10 cellular contexts compared by ENCODE assay signal in genomic region chr19:58388175-58388526, GRCh38. TPM values are rescaled to one million over a fixed set of nuclear protein-coding genes. Genes with fewer than 3 reads are reported as not detected.
A peak's percentile ranks its signal among the peaks of the same experiment; 100 is the strongest.
DNase-seq lines count a peak whose midpoint lies in the region; ATAC-seq and TF ChIP-seq lines count a peak whose summit lies in the region.
"Had no signal": no experiment of that assay in that cellular context is flagged by ENCODE, and none has a peak within 500 bp of the region (broad histone marks: within the 10 kb centered on the region; RNA-seq: fewer than 3 reads in every experiment).

No MANE protein-coding gene starts in this region.

- no peaks in the 10 kb centered on the region for H3K27me3 ChIP-seq in iPS DF 6.9 (ENCODE audit: control insufficient read depth, insufficient read depth, low read length)

- peak overlapping the region; percentile 99 for H3K4me3 Mint-ChIP-seq in HFFc6
- peak overlapping the region; percentile 95 for H3K4me3 Mint-ChIP-seq in activated CD4-positive, alpha-beta memory T cell treated with anti-CD3 and anti-CD28 coated beads, Interleukin-2, amount 10 ng/mL, durations not matched to agents 7 days and 5 days
- H3K4me3 Mint-ChIP-seq in stimulated activated memory B cell treated with anti-CD40 and anti-IgM and Interleukin-4, amounts not matched to agents 10 μg/mL and 1 μg/mL and 100 μg/mL, for 72 hours = peak overlapping the region; percentile 92

- H3K4me1 ChIP-seq in iPS DF 6.9 (ENCODE audit: control insufficient read depth, insufficient read depth, low read length) = peaks cover 6% of the 10 kb centered on the region

- DNase-seq in HFFc6 (no peak), iPS DF 6.9 (ENCODE audit: low read depth, low spot score) (no peak), NCI-H2107 treated with DMSO at 0.1 percent for 48 hours (lab: John Stamatoyannopoulos, UW; ENCODE audit: unreplicated experiment) (no peak), NCI-H774 (lab: John Stamatoyannopoulos, UW) (no peak)
- no peak for DNase-seq in activated CD4-positive, alpha-beta memory T cell treated with anti-CD3 and anti-CD28 coated beads, Interleukin-2, amount 10 ng/mL, durations not matched to agents 7 days and 5 days
- no peak for DNase-seq in activated effector memory CD4-positive, alpha-beta T cell treated with anti-CD3 and anti-CD28 coated beads, Interleukin-2, amount 50 U/mL, for 16 hours
- DNase-seq: NK-92 treated with Interleukin-12 subunit alpha and Interleukin-12 subunit beta, amount 100 ng/mL, for 24 hours had no signal

- H3K27me3 Mint-ChIP-seq in HFFc6 (ENCODE audit: insufficient read depth) = peaks cover 11% of the 10 kb centered on the region
- H3K27me3 Mint-ChIP-seq in activated CD4-positive, alpha-beta memory T cell treated with anti-CD3 and anti-CD28 coated beads, Interleukin-2, amount 10 ng/mL, durations not matched to agents 7 days and 5 days = no peaks in the 10 kb centered on the region
- H3K27me3 Mint-ChIP-seq in stimulated activated memory B cell treated with anti-CD40 and anti-IgM and Interleukin-4, amounts not matched to agents 10 μg/mL and 1 μg/mL and 100 μg/mL, for 72 hours = no peaks in the 10 kb centered on the region

- H3K27ac Mint-ChIP-seq in HFFc6 = peak overlapping the region; percentile 97
- peak overlapping the region; percentile 96 for H3K27ac Mint-ChIP-seq in activated CD4-positive, alpha-beta memory T cell treated with anti-CD3 and anti-CD28 coated beads, Interleukin-2, amount 10 ng/mL, durations not matched to agents 7 days and 5 days
- H3K27ac Mint-ChIP-seq in stimulated activated memory B cell treated with anti-CD40 and anti-IgM and Interleukin-4, amounts not matched to agents 10 μg/mL and 1 μg/mL and 100 μg/mL, for 72 hours = peak overlapping the region; percentile 97

- CTCF ChIA-PET in activated CD4-positive, alpha-beta memory T cell treated with anti-CD3 and anti-CD28 coated beads, Interleukin-2, amount 10 ng/mL, durations not matched to agents 7 days and 5 days (lab: Charles Lee) = interaction anchor here (1.6 kb wide), 1 partner anchor 25 kb away, joined by 3 read pairs; the partner anchor contains the start of gene ZNF497

- H3K9me3 Mint-ChIP-seq in HFFc6 = no peaks in the 10 kb centered on the region
- no peaks in the 10 kb centered on the region for H3K9me3 Mint-ChIP-seq in activated CD4-positive, alpha-beta memory T cell treated with anti-CD3 and anti-CD28 coated beads, Interleukin-2, amount 10 ng/mL, durations not matched to agents 7 days and 5 days
- no peaks in the 10 kb centered on the region for H3K9me3 Mint-ChIP-seq in stimulated activated memory B cell treated with anti-CD40 and anti-IgM and Interleukin-4, amounts not matched to agents 10 μg/mL and 1 μg/mL and 100 μg/mL, for 72 hours

- no CpG with 5 or more reads among the region's 3 CpGs for WGBS in iPS DF 6.9 (ENCODE audit: insufficient coverage, insufficient read length)

- H3K36me3 Mint-ChIP-seq in HFFc6 (ENCODE audit: low read depth) = peaks cover 30% of the 10 kb centered on the region
- peaks cover 49% of the 10 kb centered on the region for H3K36me3 Mint-ChIP-seq in activated CD4-positive, alpha-beta memory T cell treated with anti-CD3 and anti-CD28 coated beads, Interleukin-2, amount 10 ng/mL, durations not matched to agents 7 days and 5 days (ENCODE audit: low read depth)
- H3K36me3 Mint-ChIP-seq in stimulated activated memory B cell treated with anti-CD40 and anti-IgM and Interleukin-4, amounts not matched to agents 10 μg/mL and 1 μg/mL and 100 μg/mL, for 72 hours = peaks cover 36% of the 10 kb centered on the region

- no peak overlapping the region for H3K27ac ChIP-seq in iPS DF 6.9 (ENCODE audit: low read length)

- POLR2A ChIA-PET in activated CD4-positive, alpha-beta memory T cell treated with anti-CD3 and anti-CD28 coated beads, Interleukin-2, amount 10 ng/mL, durations not matched to agents 7 days and 5 days (lab: Charles Lee) = interaction anchor here (1.9 to 2.9 kb wide), 4 partner anchors 10 to 205 kb away, joined by 8 to 15 read pairs (median 10); partner anchors contain the start of genes ZBTB45, ZNF274 and ZNF497

- H3K9me3 ChIP-seq in iPS DF 6.9 (ENCODE audit: control insufficient read depth, insufficient read depth, low read length) = no peaks in the 10 kb centered on the region

- no peak for ATAC-seq in stimulated activated memory B cell treated with anti-CD40 and anti-IgM and Interleukin-4, amounts not matched to agents 10 μg/mL and 1 μg/mL and 100 μg/mL, for 72 hours

- no peak for TF ChIP-seq CTCF in HFFc6 (IDR thresholded peaks at IDR 0.05)

- peaks cover 11% of the 10 kb centered on the region for H3K36me3 ChIP-seq in iPS DF 6.9 (ENCODE audit: control insufficient read depth, insufficient read depth, low read length)

- peaks cover 30% of the 10 kb centered on the region for H3K4me1 Mint-ChIP-seq in HFFc6 (ENCODE audit: low read depth)
- peaks cover 42% of the 10 kb centered on the region for H3K4me1 Mint-ChIP-seq in activated CD4-positive, alpha-beta memory T cell treated with anti-CD3 and anti-CD28 coated beads, Interleukin-2, amount 10 ng/mL, durations not matched to agents 7 days and 5 days
- H3K4me1 Mint-ChIP-seq in stimulated activated memory B cell treated with anti-CD40 and anti-IgM and Interleukin-4, amounts not matched to agents 10 μg/mL and 1 μg/mL and 100 μg/mL, for 72 hours = peaks cover 37% of the 10 kb centered on the region

- H3K4me3 ChIP-seq in iPS DF 6.9 (ENCODE audit: low read length) = peak overlapping the region; percentile 77; the same call in 1 of the 2 replicates

RNA-seq across cellular contexts. Expression of gene RPS5, which starts 1.1 kb away (rescaled TPM):
- total RNA-seq in HFFc6 (2021; fragmentation: NEBNext Ultra II Directional; extraction: Animal tissue kit (Norgen Biotek cat#: 25700)) = 1,000 to 10,000 TPM in 4 of 6 experiments, 100 to 1,000 TPM in 2; 958 to 1,072 (median 1,017) TPM
- total RNA-seq in activated CD4-positive, alpha-beta memory T cell treated with anti-CD3 and anti-CD28 coated beads, Interleukin-2, amount 10 ng/mL, durations not matched to agents 7 days and 5 days = 100 to 1,000 TPM; 785 to 801 TPM

RNA-seq across cellular contexts. Expression of gene RNF225, which starts 7.3 kb away (rescaled TPM):
- under 1 TPM in 2 of 6 experiments, not detected in 4; 0.26 to 0.39 TPM for total RNA-seq in HFFc6 (2021; fragmentation: NEBNext Ultra II Directional; extraction: Animal tissue kit (Norgen Biotek cat#: 25700))
- total RNA-seq in activated CD4-positive, alpha-beta memory T cell treated with anti-CD3 and anti-CD28 coated beads, Interleukin-2, amount 10 ng/mL, durations not matched to agents 7 days and 5 days = under 1 TPM in 1 of 2 experiments, not detected in 1; 0.45 TPM
- total RNA-seq: dermis microvascular lymphatic vessel endothelial cell, H4 had no signal

RNA-seq across cellular contexts. Expression of gene ZNF837, which starts 7.3 kb away (rescaled TPM):
- 1 to 10 TPM in 2 of 6 experiments, under 1 TPM in 4; 0.63 to 1.3 (median 0.75) TPM for total RNA-seq in HFFc6 (2021; fragmentation: NEBNext Ultra II Directional; extraction: Animal tissue kit (Norgen Biotek cat#: 25700))
- 1 to 10 TPM; 1.7 TPM for total RNA-seq in activated CD4-positive, alpha-beta memory T cell treated with anti-CD3 and anti-CD28 coated beads, Interleukin-2, amount 10 ng/mL, durations not matched to agents 7 days and 5 days

RNA-seq across cellular contexts. Expression of gene ZNF584, which starts 20.3 kb away (rescaled TPM):
- 10 to 100 TPM; 13.3 to 15.0 (median 14.0) TPM for total RNA-seq in HFFc6 (2021; fragmentation: NEBNext Ultra II Directional; extraction: Animal tissue kit (Norgen Biotek cat#: 25700))
- total RNA-seq in activated CD4-positive, alpha-beta memory T cell treated with anti-CD3 and anti-CD28 coated beads, Interleukin-2, amount 10 ng/mL, durations not matched to agents 7 days and 5 days = 1 to 10 TPM; 5.2 to 5.5 TPM

RNA-seq across cellular contexts. Expression of gene ZNF497, which starts 25.6 kb away (rescaled TPM):
- total RNA-seq in HFFc6 (2021; fragmentation: NEBNext Ultra II Directional; extraction: Animal tissue kit (Norgen Biotek cat#: 25700)) = under 1 TPM; 0.16 to 0.35 (median 0.27) TPM
- total RNA-seq in activated CD4-positive, alpha-beta memory T cell treated with anti-CD3 and anti-CD28 coated beads, Interleukin-2, amount 10 ng/mL, durations not matched to agents 7 days and 5 days = 1 to 10 TPM; 1.1 to 1.2 TPM
